Comparison of ENCODE assay signal across 24 cellular contexts in the genomic region with DNA sequence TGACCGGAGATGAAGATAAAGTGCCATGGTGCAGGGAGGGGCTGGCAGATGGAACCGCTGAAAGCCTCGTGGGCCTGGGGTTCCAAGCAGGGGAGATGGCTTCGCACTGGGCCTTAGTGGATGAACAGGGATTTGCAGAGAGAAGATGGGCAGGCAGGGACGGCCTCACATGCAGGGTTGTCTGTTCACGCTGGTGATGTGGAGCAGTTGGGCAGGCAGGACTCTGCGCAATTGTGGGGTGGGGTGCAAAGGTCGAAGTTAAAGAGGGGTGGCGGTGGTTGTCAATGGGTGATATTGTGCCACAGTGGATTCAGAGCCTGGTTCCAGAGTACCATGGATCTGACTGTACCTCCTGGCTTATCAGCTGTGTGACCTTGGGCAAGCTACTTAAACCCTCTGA. TPM values are rescaled to one million over a fixed set of nuclear protein-coding genes. Genes with fewer than 3 reads are reported as not detected.
"Had no signal": no experiment of that assay in that cellular context is flagged by ENCODE, and none has a peak within 500 bp of the region (broad histone marks: within the 10 kb centered on the region; RNA-seq: fewer than 3 reads in every experiment).

No MANE protein-coding gene starts in this region.

- DNase-seq: activated B cell treated with CpG ODN at 0.5 μM for 24 hours; activated CD4-positive, alpha-beta T cell treated with anti-CD3 and anti-CD28 coated beads, Interleukin-2, amount 50 U/mL, for 1 hour; activated CD8-positive, alpha-beta T cell treated with anti-CD3 and anti-CD28 coated beads for 36 hours; activated naive CD4-positive, alpha-beta T cell; activated T-cell treated with anti-CD3 and anti-CD28 coated beads, Interleukin-2, amount 50 U/mL, for 48 hours; anterior cingulate cortex; effector memory CD8-positive, alpha-beta T cell; head of caudate nucleus; kidney glomerular epithelial cell; left lung; mammary epithelial cell; ovary; retina; spleen; stimulated activated CD4-positive, alpha-beta T cell treated with anti-CD3 and anti-CD28 coated beads, Interleukin-2, amount 100 ng/mL, for 48 hours; stimulated activated naive CD4-positive, alpha-beta T cell treated with Interleukin-2 at 50 U/mL for 16 hours; T-cell had no signal

- H3K36me3 ChIP-seq: left lung, ovary, spleen, tibial nerve had no signal

- H3K4me3 ChIP-seq: coronary artery, left lung, ovary, spleen, tibial nerve had no signal

- FAIRE-seq: endothelial cell of umbilical vein had no signal

- ATAC-seq: activated CD8-positive, alpha-beta T cell treated with anti-CD3 and anti-CD28 coated beads for 36 hours; effector memory CD8-positive, alpha-beta T cell; left lung; T-cell had no signal

- H3K4me1 ChIP-seq: tibial nerve had no signal

- H3K27ac ChIP-seq: coronary artery, left lung, ovary, spleen, tibial nerve had no signal

- H3K27me3 ChIP-seq: ovary, tibial nerve had no signal

- H3K9me3 ChIP-seq: left lung, ovary, spleen, tibial nerve had no signal

RNA-seq across cellular contexts. Expression of gene MB, which starts 7.9 kb away (rescaled TPM):
- total RNA-seq: activated B cell treated with CpG ODN at 0.5 μM for 24 hours; activated CD8-positive, alpha-beta T cell treated with anti-CD3 and anti-CD28 coated beads for 36 hours; endothelial cell of umbilical vein; fibroblast of lung; fibroblast of villous mesenchyme; mammary epithelial cell; progenitor cell of endocrine pancreas; T-cell; temporal lobe; tibial nerve had no signal
- polyA plus RNA-seq: endothelial cell of umbilical vein, fibroblast of lung, mammary epithelial cell had no signal
